In the genomic region with DNA sequence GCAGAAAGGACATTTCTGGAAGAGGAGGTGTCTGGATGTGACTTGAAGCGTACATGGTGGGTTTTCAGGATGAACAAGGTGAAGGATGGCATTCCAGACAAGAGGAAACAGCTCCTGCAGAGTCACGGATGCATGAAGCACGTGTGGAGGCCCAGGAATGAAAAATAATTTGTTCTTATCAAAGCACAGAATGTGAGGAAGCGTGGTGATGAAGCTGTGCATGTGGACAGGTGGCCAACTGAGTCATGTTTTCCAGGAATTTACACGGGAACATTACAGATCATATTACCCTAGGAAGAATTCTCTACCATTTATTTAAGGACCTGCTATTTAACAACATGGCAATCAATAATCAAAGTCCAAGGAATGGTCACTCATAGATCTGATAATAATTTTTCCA, we compare ENCODE assay signal across 1 cellular context.
A peak's percentile ranks its signal among the peaks of the same experiment; 100 is the strongest.
TF ChIP-seq lines count a peak whose summit lies in the region.

No MANE protein-coding gene starts in this region.

TF ChIP-seq in HEK293, 187 proteins besides CTCF, POLR2A, EP300 and RAD21 (continued from another document):
- no peak for TF ChIP-seq REST (tag by site-specific recombination; IDR thresholded peaks at IDR 0.05)
- TF ChIP-seq ZNF660 (tag by site-specific recombination; IDR thresholded peaks at IDR 0.05), result peak; percentile 70
